In the genomic region with DNA sequence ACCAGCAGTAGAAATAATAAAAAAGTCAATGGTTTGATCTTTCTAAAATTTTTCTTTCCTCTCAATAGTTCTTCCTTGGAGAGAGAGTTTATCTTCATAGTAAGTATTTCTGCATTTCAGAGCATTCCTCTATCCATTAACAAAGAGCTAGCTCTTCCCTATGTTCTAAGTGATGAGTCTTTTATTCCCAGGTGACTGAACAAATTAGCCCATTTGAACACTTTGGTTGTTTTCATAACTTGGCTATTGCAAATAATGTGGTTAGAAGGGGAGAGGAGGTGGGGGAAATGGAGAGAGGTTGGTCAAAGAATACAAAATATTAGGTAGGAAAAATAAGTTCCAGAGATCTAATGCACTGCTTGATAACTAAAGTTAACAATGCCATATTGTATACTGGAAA, we compare ENCODE assay signal across 8 cellular contexts.
"Had no signal": no experiment of that assay in that cellular context is flagged by ENCODE, and none has a peak within 500 bp of the region (broad histone marks: within the 10 kb centered on the region; RNA-seq: fewer than 3 reads in every experiment).

No MANE protein-coding gene starts in this region.

- H3K27ac ChIP-seq: GM23248 had no signal

- H3K4me3 Mint-ChIP-seq: H9, HFFc6 had no signal

- H3K36me3 ChIP-seq: HAP-1 had no signal

- H3K9me3 ChIP-seq: HAP-1 had no signal

- H3K4me3 ChIP-seq: GM23248, HAP-1 had no signal

- H3K4me1 ChIP-seq: HAP-1 had no signal

- H3K9me3 Mint-ChIP-seq: HFFc6 had no signal

- DNase-seq: GM23248, GOT3, H7, H9, HCEC 1CT, HFFc6 had no signal

- H2AFZ ChIP-seq: GM23248 had no signal

- ATAC-seq: HCT116 had no signal

- H3K27ac Mint-ChIP-seq: HFFc6 had no signal
